Comparison of ENCODE assay signal across 11 cellular contexts in genomic region chr4:3342182-3342854, GRCh38. TPM values are rescaled to one million over a fixed set of nuclear protein-coding genes. Genes with fewer than 3 reads are reported as not detected.
DNase-seq lines count a peak whose midpoint lies in the region; ATAC-seq and TF ChIP-seq lines count a peak whose summit lies in the region.
"Had no signal": no experiment of that assay in that cellular context is flagged by ENCODE, and none has a peak within 500 bp of the region (broad histone marks: within the 10 kb centered on the region; RNA-seq: fewer than 3 reads in every experiment).

No MANE protein-coding gene starts in this region.

- peaks cover 14% of the 10 kb centered on the region for H3K4me1 Mint-ChIP-seq in stimulated activated effector memory CD8-positive, alpha-beta T cell treated with anti-CD3 and anti-CD28 coated beads, Interleukin-12 subunit alpha, Interleukin-12 subunit beta, amount 100 ng/mL, for 72 hours

- no peak overlapping the region for H3K27ac Mint-ChIP-seq in activated naive CD4-positive, alpha-beta T cell treated with anti-CD3 and anti-CD28 coated beads, Interleukin-2, amount 50 U/mL, for 72 hours
- H3K27ac Mint-ChIP-seq in stimulated activated effector memory CD8-positive, alpha-beta T cell treated with anti-CD3 and anti-CD28 coated beads, Interleukin-12 subunit alpha, Interleukin-12 subunit beta, amount 100 ng/mL, for 72 hours: no peak overlapping the region

- no peaks in the 10 kb centered on the region for H3K9me3 ChIP-seq in upper lobe of right lung
- H3K9me3 ChIP-seq: esophagus squamous epithelium had no signal

- ATAC-seq in activated naive CD4-positive, alpha-beta T cell treated with anti-CD3 and anti-CD28 coated beads, Interleukin-2, amount 50 U/mL, for 72 hours: peak; percentile 73 to 74
- ATAC-seq in stimulated activated effector memory CD8-positive, alpha-beta T cell treated with anti-CD3 and anti-CD28 coated beads, Interleukin-12 subunit alpha, Interleukin-12 subunit beta, amount 100 ng/mL, for 72 hours: peak; percentile 72
- ATAC-seq in upper lobe of right lung: no peak

- peaks cover 8% of the 10 kb centered on the region for H3K4me1 ChIP-seq in upper lobe of right lung

- H3K4me3 Mint-ChIP-seq in stimulated activated effector memory CD8-positive, alpha-beta T cell treated with anti-CD3 and anti-CD28 coated beads, Interleukin-12 subunit alpha, Interleukin-12 subunit beta, amount 100 ng/mL, for 72 hours: no peak overlapping the region

- intact Hi-C loops in upper lobe of right lung (cut with DNase I): no loop called here

- no peaks in the 10 kb centered on the region for H3K9me3 Mint-ChIP-seq in activated naive CD4-positive, alpha-beta T cell treated with anti-CD3 and anti-CD28 coated beads, Interleukin-2, amount 50 U/mL, for 72 hours
- H3K9me3 Mint-ChIP-seq in stimulated activated effector memory CD8-positive, alpha-beta T cell treated with anti-CD3 and anti-CD28 coated beads, Interleukin-12 subunit alpha, Interleukin-12 subunit beta, amount 100 ng/mL, for 72 hours: no peaks in the 10 kb centered on the region

- no peak for DNase-seq in activated naive CD4-positive, alpha-beta T cell treated with anti-CD3 and anti-CD28 coated beads, Interleukin-2, amount 50 U/mL, for 72 hours (ENCODE audit: low spot score in 2 of 2)
- no peak for DNase-seq in activated naive CD4-positive, alpha-beta T cell (lab: John Stamatoyannopoulos, UW)
- DNase-seq in NCI-H345 (lab: John Stamatoyannopoulos, UW) (peak; percentile 60), dedifferentiated amniotic fluid mesenchymal stem cell (ENCODE audit: extremely low spot score) (peak; percentile 19), middle frontal gyrus (ENCODE audit: extremely low spot score, low spot score) (no peak), GM13977 (ENCODE audit: low spot score) (no peak), upper lobe of right lung (no peak)
- DNase-seq in stimulated activated effector memory CD8-positive, alpha-beta T cell treated with anti-CD3 and anti-CD28 coated beads, Interleukin-12 subunit alpha, Interleukin-12 subunit beta, amount 100 ng/mL, for 72 hours (ENCODE audit: low spot score in 2 of 2): peak in 1 of 2 donors; percentile 41
- DNase-seq: esophagus squamous epithelium, GDM1, NCI-H524 treated with DMSO at 0.1 percent for 48 hours had no signal

- no peak overlapping the region for H3K27ac ChIP-seq in upper lobe of right lung

- no peaks in the 10 kb centered on the region for H3K36me3 Mint-ChIP-seq in activated naive CD4-positive, alpha-beta T cell treated with anti-CD3 and anti-CD28 coated beads, Interleukin-2, amount 50 U/mL, for 72 hours
- H3K36me3 Mint-ChIP-seq in stimulated activated effector memory CD8-positive, alpha-beta T cell treated with anti-CD3 and anti-CD28 coated beads, Interleukin-12 subunit alpha, Interleukin-12 subunit beta, amount 100 ng/mL, for 72 hours: peaks cover 5% of the 10 kb centered on the region

- in situ Hi-C loops in GM13977 (cut with MboI; ENCODE audit: low pct_unique_long_range_greater_than_20kb, low sequenced_read_pairs, unreplicated experiment): loop anchor here (10.0 kb wide), 1 partner anchor 112 kb away; no protein-coding TSS in a partner anchor

- no peaks in the 10 kb centered on the region for H3K36me3 ChIP-seq in upper lobe of right lung

- TF ChIP-seq CTCF in GM13977 (IDR thresholded peaks at IDR 0.05; ENCODE audit: extremely low read depth, insufficient read depth, missing control alignments) (no peak), upper lobe of right lung (IDR thresholded peaks at IDR 0.05) (no peak)

- H3K4me3 ChIP-seq in upper lobe of right lung: no peak overlapping the region
- H3K4me3 ChIP-seq: esophagus squamous epithelium had no signal

- no peaks in the 10 kb centered on the region for H3K27me3 ChIP-seq in upper lobe of right lung
- H3K27me3 ChIP-seq: esophagus squamous epithelium had no signal

RNA-seq across cellular contexts. Expression of gene RGS12, which starts 49.5 kb away (rescaled TPM):
- 10 to 100 TPM in 1 of 2 donors, 1 to 10 TPM in 1; 5.3 to 15.6 TPM for total RNA-seq in activated naive CD4-positive, alpha-beta T cell treated with anti-CD3 and anti-CD28 coated beads, Interleukin-2, amount 50 U/mL, for 72 hours
- total RNA-seq in upper lobe of right lung: 58.2 TPM

Comparison
In these comparisons a context has a peak if more than half of its experiments do, and no peak if none do; other contexts are left out.
1. DNase-seq: peak in NCI-H345 (single experiment) and dedifferentiated amniotic fluid mesenchymal stem cell (single experiment); none in activated naive CD4-positive, alpha-beta T cell treated with anti-CD3 and anti-CD28 coated beads, Interleukin-2, amount 50 U/mL, for 72 hours (0 of 2), activated naive CD4-positive, alpha-beta T cell (0 of 4), middle frontal gyrus (single experiment), GM13977 (single experiment) and upper lobe of right lung (single experiment).